ENCODE assay signal across 1 cellular context in the genomic region with DNA sequence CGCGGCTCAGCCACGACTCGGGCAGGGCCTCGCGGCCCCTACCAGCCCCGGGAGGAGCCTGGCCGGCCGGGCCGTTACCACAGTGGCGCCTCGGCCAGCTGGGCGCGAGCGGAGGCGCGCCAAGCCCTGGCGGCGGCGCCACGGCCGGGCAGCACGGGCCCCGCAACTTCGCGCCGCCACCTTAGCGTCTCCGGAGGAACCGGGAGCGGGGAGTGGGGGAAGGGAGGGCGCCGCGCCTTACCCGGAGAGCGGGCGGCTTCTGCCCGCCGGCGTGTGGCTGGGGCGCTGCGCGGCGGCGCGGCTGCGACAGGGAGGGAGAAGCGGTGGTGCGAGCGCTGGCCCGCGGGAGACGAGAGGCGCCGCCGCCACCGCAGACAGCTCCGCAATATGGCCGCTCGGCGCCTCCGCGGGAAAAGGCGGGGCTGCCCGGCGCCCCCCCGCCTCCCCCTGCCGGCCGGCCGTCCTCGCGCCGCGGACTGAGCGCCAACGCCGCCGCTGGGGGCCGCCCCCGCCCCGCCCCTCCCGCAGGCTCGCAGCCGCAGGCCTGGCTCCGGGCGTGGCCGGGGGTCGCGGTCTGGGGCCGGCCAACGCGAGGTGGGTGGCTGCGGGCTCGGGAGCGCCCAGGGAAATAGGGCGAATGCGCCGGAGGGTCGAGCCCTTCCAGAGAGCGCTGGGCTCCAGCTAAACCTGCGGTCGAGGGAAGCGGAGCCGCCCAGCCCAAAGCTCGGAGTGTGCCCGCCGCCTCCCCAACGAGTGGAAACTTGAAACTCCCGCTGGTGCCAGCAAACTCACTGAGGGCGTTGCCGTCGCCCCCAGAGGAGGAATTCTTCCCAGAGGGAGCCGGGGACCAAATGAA.
TF ChIP-seq lines count a peak whose summit lies in the region.

A gene (minus strand): TSS at position 389 of the 856 bp plus-strand sequence. CDS start 16,922 bp downstream, outside the sequence.

TF ChIP-seq in HepG2, 621 proteins besides CTCF, POLR2A, EP300 and RAD21 (continued from another document and continues in another):
- TF ChIP-seq, protein P1, sequence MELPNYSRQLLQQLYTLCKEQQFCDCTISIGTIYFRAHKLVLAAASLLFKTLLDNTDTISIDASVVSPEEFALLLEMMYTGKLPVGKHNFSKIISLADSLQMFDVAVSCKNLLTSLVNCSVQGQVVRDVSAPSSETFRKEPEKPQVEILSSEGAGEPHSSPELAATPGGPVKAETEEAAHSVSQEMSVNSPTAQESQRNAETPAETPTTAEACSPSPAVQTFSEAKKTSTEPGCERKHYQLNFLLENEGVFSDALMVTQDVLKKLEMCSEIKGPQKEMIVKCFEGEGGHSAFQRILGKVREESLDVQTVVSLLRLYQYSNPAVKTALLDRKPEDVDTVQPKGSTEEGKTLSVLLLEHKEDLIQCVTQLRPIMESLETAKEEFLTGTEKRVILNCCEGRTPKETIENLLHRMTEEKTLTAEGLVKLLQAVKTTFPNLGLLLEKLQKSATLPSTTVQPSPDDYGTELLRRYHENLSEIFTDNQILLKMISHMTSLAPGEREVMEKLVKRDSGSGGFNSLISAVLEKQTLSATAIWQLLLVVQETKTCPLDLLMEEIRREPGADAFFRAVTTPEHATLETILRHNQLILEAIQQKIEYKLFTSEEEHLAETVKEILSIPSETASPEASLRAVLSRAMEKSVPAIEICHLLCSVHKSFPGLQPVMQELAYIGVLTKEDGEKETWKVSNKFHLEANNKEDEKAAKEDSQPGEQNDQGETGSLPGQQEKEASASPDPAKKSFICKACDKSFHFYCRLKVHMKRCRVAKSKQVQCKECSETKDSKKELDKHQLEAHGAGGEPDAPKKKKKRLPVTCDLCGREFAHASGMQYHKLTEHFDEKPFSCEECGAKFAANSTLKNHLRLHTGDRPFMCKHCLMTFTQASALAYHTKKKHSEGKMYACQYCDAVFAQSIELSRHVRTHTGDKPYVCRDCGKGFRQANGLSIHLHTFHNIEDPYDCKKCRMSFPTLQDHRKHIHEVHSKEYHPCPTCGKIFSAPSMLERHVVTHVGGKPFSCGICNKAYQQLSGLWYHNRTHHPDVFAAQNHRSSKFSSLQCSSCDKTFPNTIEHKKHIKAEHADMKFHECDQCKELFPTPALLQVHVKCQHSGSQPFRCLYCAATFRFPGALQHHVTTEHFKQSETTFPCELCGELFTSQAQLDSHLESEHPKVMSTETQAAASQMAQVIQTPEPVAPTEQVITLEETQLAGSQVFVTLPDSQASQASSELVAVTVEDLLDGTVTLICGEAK (IDR thresholded peaks at IDR 0.05), result no peak
- TF ChIP-seq, protein P1 (CRISPR knock-in tag; IDR thresholded peaks at IDR 0.05), result no peak; the same call in 1 of the 2 replicates
- TF ChIP-seq, protein P2, sequence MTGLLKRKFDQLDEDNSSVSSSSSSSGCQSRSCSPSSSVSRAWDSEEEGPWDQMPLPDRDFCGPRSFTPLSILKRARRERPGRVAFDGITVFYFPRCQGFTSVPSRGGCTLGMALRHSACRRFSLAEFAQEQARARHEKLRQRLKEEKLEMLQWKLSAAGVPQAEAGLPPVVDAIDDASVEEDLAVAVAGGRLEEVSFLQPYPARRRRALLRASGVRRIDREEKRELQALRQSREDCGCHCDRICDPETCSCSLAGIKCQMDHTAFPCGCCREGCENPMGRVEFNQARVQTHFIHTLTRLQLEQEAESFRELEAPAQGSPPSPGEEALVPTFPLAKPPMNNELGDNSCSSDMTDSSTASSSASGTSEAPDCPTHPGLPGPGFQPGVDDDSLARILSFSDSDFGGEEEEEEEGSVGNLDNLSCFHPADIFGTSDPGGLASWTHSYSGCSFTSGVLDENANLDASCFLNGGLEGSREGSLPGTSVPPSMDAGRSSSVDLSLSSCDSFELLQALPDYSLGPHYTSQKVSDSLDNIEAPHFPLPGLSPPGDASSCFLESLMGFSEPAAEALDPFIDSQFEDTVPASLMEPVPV (CRISPR knock-in tag; IDR thresholded peaks at IDR 0.05), result no peak; the same call in 1 of the 2 replicates
- TF ChIP-seq ZNF383 (CRISPR knock-in tag; IDR thresholded peaks at IDR 0.05; ENCODE audit: borderline replicate concordance), result no peak
- TF ChIP-seq, protein P3, sequence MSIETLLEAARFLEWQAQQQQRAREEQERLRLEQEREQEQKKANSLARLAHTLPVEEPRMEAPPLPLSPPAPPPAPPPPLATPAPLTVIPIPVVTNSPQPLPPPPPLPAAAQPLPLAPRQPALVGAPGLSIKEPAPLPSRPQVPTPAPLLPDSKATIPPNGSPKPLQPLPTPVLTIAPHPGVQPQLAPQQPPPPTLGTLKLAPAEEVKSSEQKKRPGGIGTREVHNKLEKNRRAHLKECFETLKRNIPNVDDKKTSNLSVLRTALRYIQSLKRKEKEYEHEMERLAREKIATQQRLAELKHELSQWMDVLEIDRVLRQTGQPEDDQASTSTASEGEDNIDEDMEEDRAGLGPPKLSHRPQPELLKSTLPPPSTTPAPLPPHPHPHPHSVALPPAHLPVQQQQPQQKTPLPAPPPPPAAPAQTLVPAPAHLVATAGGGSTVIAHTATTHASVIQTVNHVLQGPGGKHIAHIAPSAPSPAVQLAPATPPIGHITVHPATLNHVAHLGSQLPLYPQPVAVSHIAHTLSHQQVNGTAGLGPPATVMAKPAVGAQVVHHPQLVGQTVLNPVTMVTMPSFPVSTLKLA (IDR thresholded peaks at IDR 0.05), result no peak
- TF ChIP-seq TSC22D2 (CRISPR knock-in tag; IDR thresholded peaks at IDR 0.05; ENCODE audit: borderline replicate concordance), result no peak
- no peak; the same call in 1 of the 2 replicates for TF ChIP-seq ZNF501 (CRISPR knock-in tag; IDR thresholded peaks at IDR 0.05)
- TF ChIP-seq RBAK (CRISPR knock-in tag; IDR thresholded peaks at IDR 0.05), result no peak
- TF ChIP-seq ZBTB7A (CRISPR knock-in tag; IDR thresholded peaks at IDR 0.05), result no peak; the same call in 1 of the 2 replicates
- TF ChIP-seq SOX13 (IDR thresholded peaks at IDR 0.05), result no peak
- peak in 1 of 2 experiments; percentile 11; a peak in 1 of 4 replicates for TF ChIP-seq SOX13 (CRISPR knock-in tag; conservative IDR thresholded peaks at IDR 0.05 in 1 of 2, IDR thresholded peaks at IDR 0.05 in 1 of 2)
- TF ChIP-seq ZNF510 (CRISPR knock-in tag; IDR thresholded peaks at IDR 0.05; ENCODE audit: low read depth), result no peak
- no peak for TF ChIP-seq ZNF841 (CRISPR knock-in tag; IDR thresholded peaks at IDR 0.05; ENCODE audit: borderline replicate concordance)
- TF ChIP-seq SATB2 (CRISPR knock-in tag; IDR thresholded peaks at IDR 0.05), result 0 out of 2 replicates have a peak, but pooled peaks have one; percentile 28
- TF ChIP-seq FIP1L1 (IDR thresholded peaks at IDR 0.05; ENCODE audit: borderline replicate concordance, insufficient read depth, low read depth, low read length), result no peak
- no peak for TF ChIP-seq YEATS2 (CRISPR knock-in tag; IDR thresholded peaks at IDR 0.05; ENCODE audit: borderline replicate concordance)
- TF ChIP-seq MLLT10 (CRISPR knock-in tag; IDR thresholded peaks at IDR 0.05), result no peak
- no peak for TF ChIP-seq MIER3 (CRISPR knock-in tag; IDR thresholded peaks at IDR 0.05; ENCODE audit: borderline replicate concordance)
- TF ChIP-seq, protein P4, sequence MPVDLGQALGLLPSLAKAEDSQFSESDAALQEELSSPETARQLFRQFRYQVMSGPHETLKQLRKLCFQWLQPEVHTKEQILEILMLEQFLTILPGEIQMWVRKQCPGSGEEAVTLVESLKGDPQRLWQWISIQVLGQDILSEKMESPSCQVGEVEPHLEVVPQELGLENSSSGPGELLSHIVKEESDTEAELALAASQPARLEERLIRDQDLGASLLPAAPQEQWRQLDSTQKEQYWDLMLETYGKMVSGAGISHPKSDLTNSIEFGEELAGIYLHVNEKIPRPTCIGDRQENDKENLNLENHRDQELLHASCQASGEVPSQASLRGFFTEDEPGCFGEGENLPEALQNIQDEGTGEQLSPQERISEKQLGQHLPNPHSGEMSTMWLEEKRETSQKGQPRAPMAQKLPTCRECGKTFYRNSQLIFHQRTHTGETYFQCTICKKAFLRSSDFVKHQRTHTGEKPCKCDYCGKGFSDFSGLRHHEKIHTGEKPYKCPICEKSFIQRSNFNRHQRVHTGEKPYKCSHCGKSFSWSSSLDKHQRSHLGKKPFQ (CRISPR knock-in tag; IDR thresholded peaks at IDR 0.05; ENCODE audit: insufficient replicate concordance), result no peak
- TF ChIP-seq, protein P5, sequence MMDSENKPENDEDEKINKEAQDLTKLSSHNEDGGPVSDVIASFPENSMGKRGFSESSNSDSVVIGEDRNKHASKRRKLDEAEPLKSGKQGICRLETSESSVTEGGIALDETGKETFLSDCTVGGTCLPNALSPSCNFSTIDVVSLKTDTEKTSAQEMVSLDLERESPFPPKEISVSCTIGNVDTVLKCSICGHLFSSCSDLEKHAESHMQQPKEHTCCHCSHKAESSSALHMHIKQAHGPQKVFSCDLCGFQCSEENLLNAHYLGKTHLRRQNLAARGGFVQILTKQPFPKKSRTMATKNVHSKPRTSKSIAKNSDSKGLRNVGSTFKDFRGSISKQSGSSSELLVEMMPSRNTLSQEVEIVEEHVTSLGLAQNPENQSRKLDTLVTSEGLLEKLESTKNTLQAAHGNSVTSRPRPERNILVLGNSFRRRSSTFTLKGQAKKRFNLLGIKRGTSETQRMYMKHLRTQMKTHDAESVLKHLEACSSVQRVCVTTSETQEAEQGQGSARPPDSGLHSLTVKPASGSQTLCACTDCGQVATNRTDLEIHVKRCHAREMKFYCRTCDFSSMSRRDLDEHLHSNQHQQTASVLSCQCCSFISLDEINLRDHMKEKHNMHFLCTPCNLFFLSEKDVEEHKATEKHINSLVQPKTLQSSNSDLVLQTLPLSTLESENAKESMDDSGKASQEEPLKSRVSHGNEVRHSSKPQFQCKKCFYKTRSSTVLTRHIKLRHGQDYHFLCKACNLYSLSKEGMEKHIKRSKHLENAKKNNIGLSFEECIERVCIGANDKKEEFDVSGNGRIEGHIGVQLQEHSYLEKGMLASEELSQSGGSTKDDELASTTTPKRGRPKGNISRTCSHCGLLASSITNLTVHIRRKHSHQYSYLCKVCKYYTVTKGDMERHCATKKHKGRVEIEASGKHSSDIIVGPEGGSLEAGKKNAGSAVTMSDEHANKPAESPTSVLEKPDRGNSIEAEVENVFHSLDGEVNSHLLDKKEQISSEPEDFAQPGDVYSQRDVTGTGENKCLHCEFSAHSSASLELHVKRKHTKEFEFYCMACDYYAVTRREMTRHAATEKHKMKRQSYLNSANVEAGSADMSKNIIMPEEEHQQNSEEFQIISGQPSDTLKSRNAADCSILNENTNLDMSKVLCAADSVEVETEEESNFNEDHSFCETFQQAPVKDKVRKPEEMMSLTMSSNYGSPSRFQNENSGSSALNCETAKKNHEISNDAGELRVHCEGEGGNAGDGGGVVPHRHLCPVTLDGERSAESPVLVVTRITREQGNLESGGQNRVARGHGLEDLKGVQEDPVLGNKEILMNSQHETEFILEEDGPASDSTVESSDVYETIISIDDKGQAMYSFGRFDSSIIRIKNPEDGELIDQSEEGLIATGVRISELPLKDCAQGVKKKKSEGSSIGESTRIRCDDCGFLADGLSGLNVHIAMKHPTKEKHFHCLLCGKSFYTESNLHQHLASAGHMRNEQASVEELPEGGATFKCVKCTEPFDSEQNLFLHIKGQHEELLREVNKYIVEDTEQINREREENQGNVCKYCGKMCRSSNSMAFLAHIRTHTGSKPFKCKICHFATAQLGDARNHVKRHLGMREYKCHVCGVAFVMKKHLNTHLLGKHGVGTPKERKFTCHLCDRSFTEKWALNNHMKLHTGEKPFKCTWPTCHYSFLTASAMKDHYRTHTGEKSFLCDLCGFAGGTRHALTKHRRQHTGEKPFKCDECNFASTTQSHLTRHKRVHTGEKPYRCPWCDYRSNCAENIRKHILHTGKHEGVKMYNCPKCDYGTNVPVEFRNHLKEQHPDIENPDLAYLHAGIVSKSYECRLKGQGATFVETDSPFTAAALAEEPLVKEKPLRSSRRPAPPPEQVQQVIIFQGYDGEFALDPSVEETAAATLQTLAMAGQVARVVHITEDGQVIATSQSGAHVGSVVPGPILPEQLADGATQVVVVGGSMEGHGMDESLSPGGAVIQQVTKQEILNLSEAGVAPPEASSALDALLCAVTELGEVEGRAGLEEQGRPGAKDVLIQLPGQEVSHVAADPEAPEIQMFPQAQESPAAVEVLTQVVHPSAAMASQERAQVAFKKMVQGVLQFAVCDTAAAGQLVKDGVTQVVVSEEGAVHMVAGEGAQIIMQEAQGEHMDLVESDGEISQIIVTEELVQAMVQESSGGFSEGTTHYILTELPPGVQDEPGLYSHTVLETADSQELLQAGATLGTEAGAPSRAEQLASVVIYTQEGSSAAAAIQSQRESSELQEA (CRISPR knock-in tag; IDR thresholded peaks at IDR 0.05; ENCODE audit: not compliant biosample characterization), result no peak
